In genomic region chr2:10331702-10332401, GRCh38 we compare ENCODE assay signal across 1 cellular context.
A peak's percentile ranks its signal among the peaks of the same experiment; 100 is the strongest.
TF ChIP-seq lines count a peak whose summit lies in the region.

No MANE protein-coding gene starts in this region.

TF ChIP-seq in K562, 482 proteins besides CTCF, POLR2A, EP300 and RAD21 (continued from another document):
- TF ChIP-seq AFF4 (CRISPR knock-in tag; IDR thresholded peaks at IDR 0.05) (no peak), ZNF324 (CRISPR knock-in tag; IDR thresholded peaks at IDR 0.05) (no peak), ZNF436 (CRISPR knock-in tag; IDR thresholded peaks at IDR 0.05) (no peak), NR1H2 (CRISPR knock-in tag; IDR thresholded peaks at IDR 0.05) (0 out of 2 replicates have a peak, but pooled peaks have one; percentile 64), FIP1L1 (IDR thresholded peaks at IDR 0.05; ENCODE audit: low read depth, low read length, poor library complexity, severe bottlenecking) (no peak), SOX6 (IDR thresholded peaks at IDR 0.05) (peak; percentile 68), RBM25 (IDR thresholded peaks at IDR 0.05; ENCODE audit: low read depth, low read length, severe bottlenecking) (no peak), MLX (CRISPR knock-in tag; conservative IDR thresholded peaks at IDR 0.05) (no peak), ATF4 (CRISPR knock-in tag; IDR thresholded peaks at IDR 0.05) (peak; percentile 57; the same call in 1 of the 2 replicates), FOXM1 (IDR thresholded peaks at IDR 0.05; ENCODE audit: low read depth) (no peak), FOXM1 (CRISPR knock-in tag; IDR thresholded peaks at IDR 0.05; ENCODE audit: low read depth) (0 out of 2 replicates have a peak, but pooled peaks have one; percentile 69), NR4A1 (CRISPR knock-in tag; IDR thresholded peaks at IDR 0.05) (no peak), NR4A1 (tag; IDR thresholded peaks at IDR 0.05) (no peak), ZNF263 (CRISPR knock-in tag; IDR thresholded peaks at IDR 0.05; ENCODE audit: borderline replicate concordance) (peak; percentile 91), TEAD1 (CRISPR knock-in tag; IDR thresholded peaks at IDR 0.05) (0 out of 4 replicates have a peak, but pooled peaks of 1 of the 2 experiments have one; percentile 14), EGR1 (conservative IDR thresholded peaks at IDR 0.05) (peak; percentile 48; the same call in 1 of the 2 replicates), KDM1A (IDR thresholded peaks at IDR 0.05) (no peak), ILF3 (IDR thresholded peaks at IDR 0.05; ENCODE audit: borderline replicate concordance) (no peak), TEAD4 (IDR thresholded peaks at IDR 0.05; ENCODE audit: low read length) (no peak), TEAD4 (CRISPR knock-in tag; IDR thresholded peaks at IDR 0.05; ENCODE audit: borderline replicate concordance) (no peak), MBD2 (IDR thresholded peaks at IDR 0.05; ENCODE audit: borderline replicate concordance, low read depth) (no peak), TSC22D4 (tag; IDR thresholded peaks at IDR 0.05) (no peak), RB1 (IDR thresholded peaks at IDR 0.05; ENCODE audit: low read depth) (no peak), ETV5 (CRISPR knock-in tag; IDR thresholded peaks at IDR 0.05; ENCODE audit: low read depth) (0 out of 2 replicates have a peak, but pooled peaks have one; percentile 28), KLF10 (CRISPR knock-in tag; IDR thresholded peaks at IDR 0.05) (no peak), ZBTB17 (CRISPR knock-in tag; IDR thresholded peaks at IDR 0.05) (no peak), BHLHE40 (IDR thresholded peaks at IDR 0.05; ENCODE audit: low read length) (no peak), FOXP1 (CRISPR knock-in tag; IDR thresholded peaks at IDR 0.05) (0 out of 2 replicates have a peak, but pooled peaks have one; percentile 19), NFE2 (IDR thresholded peaks at IDR 0.05; ENCODE audit: low read depth) (no peak), NFRKB (IDR thresholded peaks at IDR 0.05; ENCODE audit: low read depth) (0 out of 2 replicates have a peak, but pooled peaks have one; percentile 13), USF2 (CRISPR knock-in tag; IDR thresholded peaks at IDR 0.05) (no peak), SPI1 (IDR thresholded peaks at IDR 0.05; ENCODE audit: borderline replicate concordance, low read depth, low read length) (peak; percentile 68; the same call in 1 of the 2 replicates), TCFL5 (CRISPR knock-in tag; conservative IDR thresholded peaks at IDR 0.05) (no peak), ZNF253 (CRISPR knock-in tag; conservative IDR thresholded peaks at IDR 0.05) (no peak), NBN (IDR thresholded peaks at IDR 0.05; ENCODE audit: low read depth) (peak; percentile 24; the same call in 1 of the 2 replicates), SREBF2 (CRISPR knock-in tag; IDR thresholded peaks at IDR 0.05) (no peak), HIVEP1 (CRISPR knock-in tag; IDR thresholded peaks at IDR 0.05) (no peak), ELK3 (CRISPR knock-in tag; IDR thresholded peaks at IDR 0.05) (no peak), CTBP1 (IDR thresholded peaks at IDR 0.05; ENCODE audit: borderline replicate concordance) (peak; percentile 42; the same call in 1 of the 2 replicates), CEBPB (tag; IDR thresholded peaks at IDR 0.05) (peak; percentile 64), ZBED1 (IDR thresholded peaks at IDR 0.05) (no peak), JUND (IDR thresholded peaks at IDR 0.05; ENCODE audit: borderline replicate concordance, low read depth, low read length) (peak; percentile 63; the same call in 1 of the 2 replicates), JUND (tag; IDR thresholded peaks at IDR 0.05; ENCODE audit: borderline replicate concordance, low read depth, low read length) (peak; percentile 66; the same call in 1 of the 3 replicates), NFXL1 (CRISPR knock-in tag; IDR thresholded peaks at IDR 0.05) (no peak), CBX3 (IDR thresholded peaks at IDR 0.05; ENCODE audit: borderline replicate concordance in 1 of 2, low read length in 2 of 2) (no peak), ZNF174 (CRISPR knock-in tag; IDR thresholded peaks at IDR 0.05) (no peak), E2F6 (IDR thresholded peaks at IDR 0.05; ENCODE audit: borderline replicate concordance in 1 of 2, extremely low read depth in 1 of 2, insufficient read depth in 1 of 2, insufficient read length in 1 of 2, low read depth in 1 of 2, low read length in 1 of 2, poor library complexity in 1 of 2, severe bottlenecking in 1 of 2) (no peak), MEF2D (tag; conservative IDR thresholded peaks at IDR 0.05; ENCODE audit: low read depth) (no peak), MAFK (IDR thresholded peaks at IDR 0.05; ENCODE audit: low read length) (no peak), CEBPG (CRISPR knock-in tag; IDR thresholded peaks at IDR 0.05) (peak; percentile 79; the same call in 1 of the 2 replicates), CEBPG (tag; conservative IDR thresholded peaks at IDR 0.05 in 1 of 2, IDR thresholded peaks at IDR 0.05 in 1 of 2) (peak; percentile 52 to 81), SIN3B (IDR thresholded peaks at IDR 0.05; ENCODE audit: low read depth) (no peak), ZNF830 (CRISPR knock-in tag; IDR thresholded peaks at IDR 0.05) (no peak)
- TF ChIP-seq, protein P1, sequence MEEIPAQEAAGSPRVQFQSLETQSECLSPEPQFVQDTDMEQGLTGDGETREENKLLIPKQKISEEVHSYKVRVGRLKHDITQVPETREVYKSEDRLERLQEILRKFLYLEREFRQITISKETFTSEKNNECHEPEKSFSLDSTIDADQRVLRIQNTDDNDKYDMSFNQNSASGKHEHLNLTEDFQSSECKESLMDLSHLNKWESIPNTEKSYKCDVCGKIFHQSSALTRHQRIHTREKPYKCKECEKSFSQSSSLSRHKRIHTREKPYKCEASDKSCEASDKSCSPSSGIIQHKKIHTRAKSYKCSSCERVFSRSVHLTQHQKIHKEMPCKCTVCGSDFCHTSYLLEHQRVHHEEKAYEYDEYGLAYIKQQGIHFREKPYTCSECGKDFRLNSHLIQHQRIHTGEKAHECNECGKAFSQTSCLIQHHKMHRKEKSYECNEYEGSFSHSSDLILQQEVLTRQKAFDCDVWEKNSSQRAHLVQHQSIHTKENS (CRISPR knock-in tag; IDR thresholded peaks at IDR 0.05) = no peak
- TF ChIP-seq, protein P2, sequence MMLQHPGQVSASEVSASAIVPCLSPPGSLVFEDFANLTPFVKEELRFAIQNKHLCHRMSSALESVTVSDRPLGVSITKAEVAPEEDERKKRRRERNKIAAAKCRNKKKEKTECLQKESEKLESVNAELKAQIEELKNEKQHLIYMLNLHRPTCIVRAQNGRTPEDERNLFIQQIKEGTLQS (IDR thresholded peaks at IDR 0.05) = peak; percentile 87
- TF ChIP-seq, protein P2 (CRISPR knock-in tag; conservative IDR thresholded peaks at IDR 0.05) = no peak
- TF ChIP-seq, protein P3, sequence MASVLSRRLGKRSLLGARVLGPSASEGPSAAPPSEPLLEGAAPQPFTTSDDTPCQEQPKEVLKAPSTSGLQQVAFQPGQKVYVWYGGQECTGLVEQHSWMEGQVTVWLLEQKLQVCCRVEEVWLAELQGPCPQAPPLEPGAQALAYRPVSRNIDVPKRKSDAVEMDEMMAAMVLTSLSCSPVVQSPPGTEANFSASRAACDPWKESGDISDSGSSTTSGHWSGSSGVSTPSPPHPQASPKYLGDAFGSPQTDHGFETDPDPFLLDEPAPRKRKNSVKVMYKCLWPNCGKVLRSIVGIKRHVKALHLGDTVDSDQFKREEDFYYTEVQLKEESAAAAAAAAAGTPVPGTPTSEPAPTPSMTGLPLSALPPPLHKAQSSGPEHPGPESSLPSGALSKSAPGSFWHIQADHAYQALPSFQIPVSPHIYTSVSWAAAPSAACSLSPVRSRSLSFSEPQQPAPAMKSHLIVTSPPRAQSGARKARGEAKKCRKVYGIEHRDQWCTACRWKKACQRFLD (CRISPR knock-in tag; IDR thresholded peaks at IDR 0.05) = 0 out of 2 replicates have a peak, but pooled peaks have one; percentile 10
- TF ChIP-seq, protein P4, sequence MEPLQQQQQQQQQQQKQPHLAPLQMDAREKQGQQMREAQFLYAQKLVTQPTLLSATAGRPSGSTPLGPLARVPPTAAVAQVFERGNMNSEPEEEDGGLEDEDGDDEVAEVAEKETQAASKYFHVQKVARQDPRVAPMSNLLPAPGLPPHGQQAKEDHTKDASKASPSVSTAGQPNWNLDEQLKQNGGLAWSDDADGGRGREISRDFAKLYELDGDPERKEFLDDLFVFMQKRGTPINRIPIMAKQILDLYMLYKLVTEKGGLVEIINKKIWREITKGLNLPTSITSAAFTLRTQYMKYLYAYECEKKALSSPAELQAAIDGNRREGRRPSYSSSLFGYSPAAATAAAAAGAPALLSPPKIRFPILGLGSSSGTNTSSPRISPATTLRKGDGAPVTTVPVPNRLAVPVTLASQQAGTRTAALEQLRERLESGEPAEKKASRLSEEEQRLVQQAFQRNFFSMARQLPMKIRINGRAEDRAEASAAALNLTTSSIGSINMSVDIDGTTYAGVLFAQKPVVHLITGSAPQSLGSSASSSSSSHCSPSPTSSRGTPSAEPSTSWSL (CRISPR knock-in tag; IDR thresholded peaks at IDR 0.05; ENCODE audit: borderline replicate concordance) = no peak
- TF ChIP-seq, protein P5, sequence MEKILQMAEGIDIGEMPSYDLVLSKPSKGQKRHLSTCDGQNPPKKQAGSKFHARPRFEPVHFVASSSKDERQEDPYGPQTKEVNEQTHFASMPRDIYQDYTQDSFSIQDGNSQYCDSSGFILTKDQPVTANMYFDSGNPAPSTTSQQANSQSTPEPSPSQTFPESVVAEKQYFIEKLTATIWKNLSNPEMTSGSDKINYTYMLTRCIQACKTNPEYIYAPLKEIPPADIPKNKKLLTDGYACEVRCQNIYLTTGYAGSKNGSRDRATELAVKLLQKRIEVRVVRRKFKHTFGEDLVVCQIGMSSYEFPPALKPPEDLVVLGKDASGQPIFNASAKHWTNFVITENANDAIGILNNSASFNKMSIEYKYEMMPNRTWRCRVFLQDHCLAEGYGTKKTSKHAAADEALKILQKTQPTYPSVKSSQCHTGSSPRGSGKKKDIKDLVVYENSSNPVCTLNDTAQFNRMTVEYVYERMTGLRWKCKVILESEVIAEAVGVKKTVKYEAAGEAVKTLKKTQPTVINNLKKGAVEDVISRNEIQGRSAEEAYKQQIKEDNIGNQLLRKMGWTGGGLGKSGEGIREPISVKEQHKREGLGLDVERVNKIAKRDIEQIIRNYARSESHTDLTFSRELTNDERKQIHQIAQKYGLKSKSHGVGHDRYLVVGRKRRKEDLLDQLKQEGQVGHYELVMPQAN (IDR thresholded peaks at IDR 0.05; ENCODE audit: borderline replicate concordance) = no peak
